20 cellular contexts compared by ENCODE assay signal in the genomic region with DNA sequence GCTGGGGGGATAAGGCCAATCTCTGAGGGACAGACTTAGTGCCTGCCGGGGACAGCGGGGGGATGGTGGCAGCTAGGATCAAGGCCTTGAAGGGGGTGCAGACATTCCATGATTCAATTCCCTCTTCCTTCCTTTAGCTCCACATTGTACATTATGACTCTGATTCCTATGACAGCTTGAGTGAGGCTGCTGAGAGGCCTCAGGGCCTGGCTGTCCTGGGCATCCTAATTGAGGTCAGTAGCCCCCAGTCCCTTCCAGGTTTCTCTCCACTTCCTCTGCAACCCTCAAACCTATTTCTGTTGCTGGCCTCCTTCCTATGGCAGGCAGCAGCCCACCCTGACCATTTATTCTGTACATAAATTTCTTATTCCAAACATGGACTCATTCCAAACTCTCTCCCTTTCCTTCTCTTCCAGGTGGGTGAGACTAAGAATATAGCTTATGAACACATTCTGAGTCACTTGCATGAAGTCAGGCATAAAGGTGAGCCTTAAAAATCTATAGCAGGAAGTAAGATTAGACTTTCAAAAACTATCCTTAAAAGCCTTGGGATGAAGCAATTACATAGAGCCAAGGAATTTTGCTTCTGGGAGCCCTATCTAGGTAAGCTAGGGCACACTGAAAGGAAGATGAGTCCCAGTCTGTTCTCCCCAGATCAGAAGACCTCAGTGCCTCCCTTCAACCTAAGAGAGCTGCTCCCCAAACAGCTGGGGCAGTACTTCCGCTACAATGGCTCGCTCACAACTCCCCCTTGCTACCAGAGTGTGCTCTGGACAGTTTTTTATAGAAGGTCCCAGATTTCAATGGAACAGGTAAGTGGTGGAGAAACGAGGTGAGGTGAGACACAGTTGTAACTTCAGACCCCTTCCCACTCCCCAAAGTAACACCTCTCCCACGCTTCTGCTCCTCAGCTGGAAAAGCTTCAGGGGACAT. TPM values are rescaled to one million over a fixed set of nuclear protein-coding genes. Genes with fewer than 3 reads are reported as not detected.
DNase-seq lines count a peak whose midpoint lies in the region; ATAC-seq and TF ChIP-seq lines count a peak whose summit lies in the region.
"Had no signal": no experiment of that assay in that cellular context is flagged by ENCODE, and none has a peak within 500 bp of the region (broad histone marks: within the 10 kb centered on the region; RNA-seq: fewer than 3 reads in every experiment).

No MANE protein-coding gene starts in this region.

- ATAC-seq in RWPE2 (ENCODE audit: low read depth), result peak; percentile 65
- ATAC-seq in foreskin keratinocyte, result peak; percentile 82
- ATAC-seq: Right ventricle myocardium inferior had no signal

- no peak overlapping the region for H3K27ac ChIP-seq in breast epithelium
- H3K27ac ChIP-seq in RWPE2 (ENCODE audit: poor library complexity, severe bottlenecking), result peak overlapping the region; percentile 96
- peak overlapping the region; percentile 79 for H3K27ac ChIP-seq in foreskin keratinocyte
- H3K27ac ChIP-seq: GM23248, KMS-11 had no signal

- intact Hi-C loops in MCF 10A (cut with micrococcal nuclease) (no loop called here), breast epithelium (cut with DNase I; ENCODE audit: low total_unique reads) (no loop called here)

- no peaks in the 10 kb centered on the region for H3K27me3 Mint-ChIP-seq in MCF 10A (ENCODE audit: insufficient read depth, unreplicated experiment)
- H3K27me3 Mint-ChIP-seq in type B pancreatic cell, result peaks cover 6% of the 10 kb centered on the region

- H3K27me3 ChIP-seq in breast epithelium (no peaks in the 10 kb centered on the region), RWPE2 (ENCODE audit: insufficient read depth, poor library complexity, severe bottlenecking) (no peaks in the 10 kb centered on the region), foreskin keratinocyte (no peaks in the 10 kb centered on the region)

- H3K4me3 ChIP-seq in breast epithelium (no peak overlapping the region), RWPE2 (ENCODE audit: severe bottlenecking) (no peak overlapping the region)
- H3K4me3 ChIP-seq: GM23248 had no signal

- POLR2A ChIA-PET in MCF 10A (lab: Yijun Ruan, JAX), result interaction anchor here (0.5 to 11.7 kb wide), 13 partner anchors 8 to 585 kb away, joined by 3 to 239 read pairs (median 4); a partner anchor contains a TSS

- CTCF ChIA-PET in MCF 10A (lab: Yijun Ruan, JAX), result interaction anchor here (0.6 to 12.7 kb wide), 5 partner anchors 17 to 1596 kb away, joined by 3 to 215 read pairs (median 3); a partner anchor contains a TSS

- H3K4me3 Mint-ChIP-seq in MCF 10A (ENCODE audit: unreplicated experiment), result no peak overlapping the region
- H3K4me3 Mint-ChIP-seq in type B pancreatic cell, result no peak overlapping the region
- H3K4me3 Mint-ChIP-seq: activated T-helper 1 cell treated with anti-CD3 and anti-CD28 coated beads, Interleukin-12 subunit alpha, Interleukin-12 subunit beta, Interleukin-2, Interleukin-4 antibody, amounts not matched to agents 30 ng/mL and 10 ng/mL and 1 ng/mL, durations not matched to agents 14 hours and 24 hours and 36 hours; stimulated activated naive CD8-positive, alpha-beta T cell treated with anti-CD3 and anti-CD28 coated beads, Interleukin-15, Interleukin-2, amounts not matched to agents 100 ng/mL and 50 ng/mL, for 24 hours had no signal

- H3K27ac Mint-ChIP-seq in MCF 10A (ENCODE audit: low read depth, unreplicated experiment), result peak overlapping the region; percentile 11
- peak overlapping the region; percentile 69 for H3K27ac Mint-ChIP-seq in type B pancreatic cell
- H3K27ac Mint-ChIP-seq: activated T-helper 1 cell treated with anti-CD3 and anti-CD28 coated beads, Interleukin-12 subunit alpha, Interleukin-12 subunit beta, Interleukin-2, Interleukin-4 antibody, amounts not matched to agents 30 ng/mL and 10 ng/mL and 1 ng/mL, durations not matched to agents 14 hours and 24 hours and 36 hours; stimulated activated naive CD8-positive, alpha-beta T cell treated with anti-CD3 and anti-CD28 coated beads, Interleukin-15, Interleukin-2, amounts not matched to agents 100 ng/mL and 50 ng/mL, for 24 hours had no signal

- H3K4me1 Mint-ChIP-seq in MCF 10A (ENCODE audit: insufficient read depth, unreplicated experiment), result peaks cover 52% of the 10 kb centered on the region
- peaks cover 31% of the 10 kb centered on the region for H3K4me1 Mint-ChIP-seq in type B pancreatic cell (ENCODE audit: unreplicated experiment)

- TF ChIP-seq POLR2A in breast epithelium (IDR thresholded peaks at IDR 0.05), result no peak

- H3K9me3 ChIP-seq in breast epithelium, result no peaks in the 10 kb centered on the region
- no peaks in the 10 kb centered on the region for H3K9me3 ChIP-seq in RWPE2 (ENCODE audit: severe bottlenecking)
- H3K9me3 ChIP-seq: Caco-2 had no signal

- peaks cover 33% of the 10 kb centered on the region for H3K36me3 Mint-ChIP-seq in MCF 10A (ENCODE audit: insufficient read depth, unreplicated experiment)
- peaks cover 9% of the 10 kb centered on the region for H3K36me3 Mint-ChIP-seq in type B pancreatic cell

- peaks cover 11% of the 10 kb centered on the region for H3K36me3 ChIP-seq in breast epithelium
- peaks cover 29% of the 10 kb centered on the region for H3K36me3 ChIP-seq in RWPE2 (ENCODE audit: low read depth)

- no TSS peak for BruUV-seq in MCF 10A (replicated peaks; lab: Mats Ljungman, UMichigan)

- DNase-seq in MCF 10A (ENCODE audit: unreplicated experiment) (peak; percentile 44), breast epithelium (ENCODE audit: low spot score in 2 of 2) (no peak), RWPE2 (ENCODE audit: low spot score) (no peak), foreskin keratinocyte (peak; percentile 71 to 89), type B pancreatic cell (ENCODE audit: extremely low spot score, unreplicated experiment) (no peak), NCI-H2081 (lab: John Stamatoyannopoulos, UW) (no peak), DMS53 treated with DMSO at 0.1 percent for 48 hours (lab: John Stamatoyannopoulos, UW; ENCODE audit: unreplicated experiment) (no peak), GM10266 (ENCODE audit: extremely low spot score) (no peak)
- DNase-seq: activated CD4-positive, alpha-beta T cell treated with anti-CD3 and anti-CD28 coated beads, Interleukin-2, amount 50 U/mL, for 4 hours; aorta; Caco-2; foreskin fibroblast; GM23248; NCI-H1694 treated with DMSO at 0.1 percent for 48 hours; NCI-H526 treated with DMSO at 0.1 percent for 48 hours; T1000 had no signal

- H3K4me1 ChIP-seq in breast epithelium (peaks cover 6 to 7% of the 10 kb centered on the region in 2 donors), RWPE2 (ENCODE audit: insufficient read depth, poor library complexity, severe bottlenecking) (peaks cover 39% of the 10 kb centered on the region), foreskin keratinocyte (peaks cover 18% of the 10 kb centered on the region)

- no peak for TF ChIP-seq CTCF in MCF 10A (IDR thresholded peaks at IDR 0.05; ENCODE audit: unreplicated experiment)
- TF ChIP-seq CTCF in breast epithelium (IDR thresholded peaks at IDR 0.05), result no peak
- TF ChIP-seq CTCF in RWPE2 (IDR thresholded peaks at IDR 0.05; ENCODE audit: poor library complexity, severe bottlenecking), result peak; percentile 9
- peak; percentile 44 for TF ChIP-seq CTCF in foreskin keratinocyte (conservative IDR thresholded peaks at IDR 0.05)
- no peak for TF ChIP-seq CTCF in type B pancreatic cell (conservative IDR thresholded peaks at IDR 0.05)
- no peak for TF ChIP-seq CTCF in GM10266 (IDR thresholded peaks at IDR 0.05; ENCODE audit: control insufficient read depth, insufficient read depth, low read depth, missing control alignments)

- no peaks in the 10 kb centered on the region for H3K9me3 Mint-ChIP-seq in MCF 10A (ENCODE audit: unreplicated experiment)
- H3K9me3 Mint-ChIP-seq in type B pancreatic cell, result no peaks in the 10 kb centered on the region
- H3K9me3 Mint-ChIP-seq: activated T-helper 1 cell treated with anti-CD3 and anti-CD28 coated beads, Interleukin-12 subunit alpha, Interleukin-12 subunit beta, Interleukin-2, Interleukin-4 antibody, amounts not matched to agents 30 ng/mL and 10 ng/mL and 1 ng/mL, durations not matched to agents 14 hours and 24 hours and 36 hours; stimulated activated naive CD8-positive, alpha-beta T cell treated with anti-CD3 and anti-CD28 coated beads, Interleukin-15, Interleukin-2, amounts not matched to agents 100 ng/mL and 50 ng/mL, for 24 hours had no signal

RNA-seq across cellular contexts. Expression of a gene that starts 5.1 kb away (rescaled TPM):
- total RNA-seq in MCF 10A (2022) (0.26 TPM in 1 of 2 replicates, not detected in the other), breast epithelium (not detected), foreskin keratinocyte (0.37 and 0.60 TPM in 2 replicates), type B pancreatic cell (ENCODE audit: low replicate concordance) (0.43 and 42.9 TPM in 2 replicates)
- polyA plus RNA-seq in foreskin keratinocyte, result 0.66 and 0.72 TPM in 2 replicates
- total RNA-seq: activated T-helper 1 cell treated with anti-CD3 and anti-CD28 coated beads, Interleukin-12 subunit alpha, Interleukin-12 subunit beta, Interleukin-2, Interleukin-4 antibody, amounts not matched to agents 30 ng/mL and 10 ng/mL and 1 ng/mL, durations not matched to agents 14 hours and 24 hours and 36 hours; aorta; Caco-2; GM23248 had no signal
- polyA plus RNA-seq: aorta, GM23248 had no signal

RNA-seq across cellular contexts. Expression of a gene that starts 6.2 kb away (rescaled TPM):
- total RNA-seq in MCF 10A (2022), result 123 and 154 TPM in 2 replicates
- 100 to 1,000 TPM in 2 of 3 donors, 10 to 100 TPM in 1; 86.9 to 138 (median 104) TPM for total RNA-seq in breast epithelium
- 138 and 153 TPM in 2 replicates for total RNA-seq in foreskin keratinocyte
- 142 and 166 TPM in 2 replicates for polyA plus RNA-seq in foreskin keratinocyte
- total RNA-seq in type B pancreatic cell (ENCODE audit: low replicate concordance), result 148 and 174 TPM in 2 replicates

RNA-seq across cellular contexts. Expression of a gene that starts 9.9 kb away (rescaled TPM):
- total RNA-seq in MCF 10A (2022) (1.8 and 2.3 TPM in 2 replicates), breast epithelium (10 to 100 TPM in 2 of 3 donors, 1 to 10 TPM in 1; 9.4 to 24.3 (median 13.6) TPM), foreskin keratinocyte (0.48 and 0.85 TPM in 2 replicates), type B pancreatic cell (ENCODE audit: low replicate concordance) (3.8 and 29.6 TPM in 2 replicates)
- 0.72 and 0.80 TPM in 2 replicates for polyA plus RNA-seq in foreskin keratinocyte

RNA-seq across cellular contexts. Expression of a gene that starts 19.7 kb away (rescaled TPM):
- total RNA-seq in MCF 10A (2022) (5.0 and 5.2 TPM in 2 replicates), breast epithelium (1 to 10 TPM; 2.6 to 7.4 (median 4.3) TPM), foreskin keratinocyte (4.8 and 6.2 TPM in 2 replicates), type B pancreatic cell (ENCODE audit: low replicate concordance) (1.4 and 5.1 TPM in 2 replicates)
- 4.7 and 6.7 TPM in 2 replicates for polyA plus RNA-seq in foreskin keratinocyte

RNA-seq across cellular contexts. Expression of a gene that starts 26.7 kb away (rescaled TPM):
- 56.5 and 67.3 TPM in 2 replicates for total RNA-seq in MCF 10A (2022)
- 10 to 100 TPM; 16.5 to 21.6 (median 18.6) TPM for total RNA-seq in breast epithelium
- total RNA-seq in foreskin keratinocyte, result 37.1 and 49.4 TPM in 2 replicates
- 24.1 and 32.9 TPM in 2 replicates for polyA plus RNA-seq in foreskin keratinocyte
- total RNA-seq in type B pancreatic cell (ENCODE audit: low replicate concordance), result 26.8 and 71.9 TPM in 2 replicates

Comparison
In these comparisons a context has a peak if more than half of its experiments do, and no peak if none do; other contexts are left out.
1. DNase-seq: peak in MCF 10A (single experiment) and foreskin keratinocyte (2 of 2); none in breast epithelium (0 of 2), RWPE2 (single experiment), type B pancreatic cell (single experiment), NCI-H2081 (0 of 2), DMS53 treated with DMSO at 0.1 percent for 48 hours (single experiment) and GM10266 (single experiment).
2. CTCF ChIP-seq: peak in RWPE2 (single experiment) and foreskin keratinocyte (single experiment); none in MCF 10A (single experiment), breast epithelium (0 of 3), type B pancreatic cell (single experiment) and GM10266 (single experiment).
3. H3K27ac ChIP-seq: peak in RWPE2 (single experiment) and foreskin keratinocyte (single experiment); none in breast epithelium (0 of 2).